Comparison of ENCODE assay signal across 1 cellular context in the genomic region with DNA sequence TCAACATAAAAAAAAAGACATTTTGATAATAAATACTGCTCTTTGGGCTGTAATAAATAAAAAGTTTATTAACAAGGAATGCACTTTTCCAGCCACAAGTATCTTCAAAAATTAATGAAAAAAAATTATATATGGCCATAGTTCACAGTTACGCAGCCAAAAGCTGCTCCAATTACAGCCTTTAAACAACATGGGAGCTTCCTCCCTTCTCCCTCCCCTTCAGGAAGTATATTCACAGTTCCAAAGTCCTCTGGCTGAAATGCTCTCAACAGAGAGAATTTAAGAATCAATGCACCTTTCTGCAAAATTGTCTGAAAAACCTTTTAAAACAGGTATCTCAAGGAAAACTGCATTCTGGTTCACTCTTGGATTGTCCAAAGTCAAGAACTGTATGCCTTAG.
TF ChIP-seq lines count a peak whose summit lies in the region.

No MANE protein-coding gene starts in this region.

TF ChIP-seq in IMR-90, 13 proteins besides CTCF, POLR2A, EP300 and RAD21:
- TF ChIP-seq CHD1 (IDR thresholded peaks at IDR 0.05; ENCODE audit: low read depth, low read length) (no peak), CEBPB (IDR thresholded peaks at IDR 0.05; ENCODE audit: low read depth, low read length) (no peak), MAZ (IDR thresholded peaks at IDR 0.05; ENCODE audit: borderline replicate concordance, low read depth, low read length) (no peak), USF2 (IDR thresholded peaks at IDR 0.05; ENCODE audit: low read depth, low read length) (no peak), SMC3 (IDR thresholded peaks at IDR 0.05; ENCODE audit: low read depth, low read length) (no peak), RCOR1 (IDR thresholded peaks at IDR 0.05; ENCODE audit: insufficient replicate concordance, low read length) (no peak)
TF ChIP-seq in IMR-90: peak in this region for 0.
